ENCODE assay signal across 28 cellular contexts in the genomic region with DNA sequence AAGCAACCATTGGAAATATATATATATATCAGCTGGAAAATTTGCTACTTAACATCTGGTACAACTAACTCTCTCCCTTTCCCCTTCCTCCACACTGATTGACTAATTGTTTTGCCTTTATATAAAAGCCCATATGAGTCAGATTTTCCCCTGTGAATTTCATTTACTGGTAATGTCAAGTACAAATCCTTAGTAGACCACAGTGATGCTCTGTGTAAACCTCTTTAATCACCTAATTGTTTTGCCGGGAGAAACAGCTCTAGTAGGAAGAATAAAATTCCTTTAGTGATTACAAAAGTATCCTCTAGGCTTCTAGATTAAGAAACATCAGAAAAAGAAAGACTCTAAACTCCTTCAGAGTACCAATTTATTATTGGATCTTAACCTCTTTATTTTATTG.
DNase-seq lines count a peak whose midpoint lies in the region; ATAC-seq and TF ChIP-seq lines count a peak whose summit lies in the region.
"Had no signal": no experiment of that assay in that cellular context is flagged by ENCODE, and none has a peak within 500 bp of the region (broad histone marks: within the 10 kb centered on the region; RNA-seq: fewer than 3 reads in every experiment).

No MANE protein-coding gene starts in this region.

- ATAC-seq in HG02981 (IDR thresholded peaks at IDR 0.05; ENCODE audit: unreplicated experiment) (no peak), GM21390 (IDR thresholded peaks at IDR 0.05; ENCODE audit: unreplicated experiment) (no peak)
- ATAC-seq: activated CD4-positive, alpha-beta T cell treated with anti-CD3 and anti-CD28 coated beads for 36 hours; mucosa of descending colon; stimulated activated naive CD8-positive, alpha-beta T cell treated with anti-CD3 and anti-CD28 coated beads, Interleukin-15, amount 100 ng/mL, for 72 hours had no signal

- H3K4me3 Mint-ChIP-seq in mesothelial cell of epicardium: no peak overlapping the region
- H3K4me3 Mint-ChIP-seq: activated CD4-positive, alpha-beta T cell treated with anti-CD3 and anti-CD28 coated beads for 36 hours; activated T-cell treated with anti-CD3 and anti-CD28 coated beads, Interleukin-2, amount 50 U/mL, for 24 hours; HFFc6; stimulated activated naive CD8-positive, alpha-beta T cell treated with anti-CD3 and anti-CD28 coated beads, Interleukin-15, amount 100 ng/mL, for 72 hours had no signal

- peaks cover 28% of the 10 kb centered on the region for H3K4me1 Mint-ChIP-seq in mesothelial cell of epicardium
- H3K4me1 Mint-ChIP-seq: activated CD4-positive, alpha-beta T cell treated with anti-CD3 and anti-CD28 coated beads for 36 hours had no signal

- H3K27ac Mint-ChIP-seq in mesothelial cell of epicardium: peak overlapping the region; percentile 27
- H3K27ac Mint-ChIP-seq: activated CD4-positive, alpha-beta T cell treated with anti-CD3 and anti-CD28 coated beads for 36 hours; activated T-cell treated with anti-CD3 and anti-CD28 coated beads, Interleukin-2, amount 50 U/mL, for 24 hours; HFFc6 had no signal

- no peak for TF ChIP-seq CTCF in fibroblast of mammary gland (conservative IDR thresholded peaks at IDR 0.05; ENCODE audit: control insufficient read depth, insufficient read depth, low read depth, low read length)
- TF ChIP-seq CTCF in mesothelial cell of epicardium (IDR thresholded peaks at IDR 0.05; ENCODE audit: unreplicated experiment): no peak
- TF ChIP-seq CTCF in GM13977 (IDR thresholded peaks at IDR 0.05; ENCODE audit: extremely low read depth, insufficient read depth, missing control alignments): no peak

- no peaks in the 10 kb centered on the region for H3K36me3 Mint-ChIP-seq in mesothelial cell of epicardium

- no peak overlapping the region for H3K4me3 ChIP-seq in fibroblast of mammary gland (ENCODE audit: control insufficient read depth, low read depth, low read length)
- H3K4me3 ChIP-seq: dorsolateral prefrontal cortex, mucosa of descending colon, Peyer's patch, sigmoid colon, tibial artery had no signal

- DNase-seq in Daoy (ENCODE audit: low read depth) (peak; percentile 31), SW480 (ENCODE audit: low spot score) (peak; percentile 5), fibroblast of mammary gland (ENCODE audit: low read depth) (peak; percentile 21), mesothelial cell of epicardium (ENCODE audit: low spot score in 2 of 2, unreplicated experiment in 2 of 2) (no peak), kidney glomerular epithelial cell (lab: John Stamatoyannopoulos, UW) (no peak), GM13977 (ENCODE audit: low spot score) (no peak)
- DNase-seq: activated CD4-positive, alpha-beta T cell treated with anti-CD3 and anti-CD28 coated beads for 36 hours; activated naive CD4-positive, alpha-beta T cell; activated T-cell treated with anti-CD3 and anti-CD28 coated beads, Interleukin-2, amount 50 U/mL, for 24 hours; C1 segment of cervical spinal cord; central memory CD4-positive, alpha-beta T cell; dorsolateral prefrontal cortex; EL; foreskin fibroblast; HFFc6; hypothalamus; mucosa of descending colon; NCI-H187; NCI-H526; Peyer's patch; posterior cingulate gyrus; sigmoid colon; SK-N-SH; stimulated activated naive CD8-positive, alpha-beta T cell treated with anti-CD3 and anti-CD28 coated beads, Interleukin-15, amount 100 ng/mL, for 72 hours; T-helper 2 cell; tibial artery had no signal

- H3K27me3 Mint-ChIP-seq in mesothelial cell of epicardium (ENCODE audit: low read depth): peaks cover 9% of the 10 kb centered on the region
- H3K27me3 Mint-ChIP-seq: activated CD4-positive, alpha-beta T cell treated with anti-CD3 and anti-CD28 coated beads for 36 hours; activated T-cell treated with anti-CD3 and anti-CD28 coated beads, Interleukin-2, amount 50 U/mL, for 24 hours; stimulated activated naive CD8-positive, alpha-beta T cell treated with anti-CD3 and anti-CD28 coated beads, Interleukin-15, amount 100 ng/mL, for 72 hours had no signal

- in situ Hi-C loops in GM13977 (cut with MboI; ENCODE audit: low pct_unique_long_range_greater_than_20kb, low sequenced_read_pairs, unreplicated experiment): no loop called here

- H3K9me3 Mint-ChIP-seq in mesothelial cell of epicardium: no peaks in the 10 kb centered on the region
- H3K9me3 Mint-ChIP-seq: activated T-cell treated with anti-CD3 and anti-CD28 coated beads, Interleukin-2, amount 50 U/mL, for 24 hours; stimulated activated naive CD8-positive, alpha-beta T cell treated with anti-CD3 and anti-CD28 coated beads, Interleukin-15, amount 100 ng/mL, for 72 hours had no signal

Comparison
In these comparisons a context has a peak if more than half of its experiments do, and no peak if none do; other contexts are left out.
1. DNase-seq: peak in Daoy (single experiment), SW480 (single experiment) and fibroblast of mammary gland (single experiment); none in mesothelial cell of epicardium (0 of 2), kidney glomerular epithelial cell (single experiment) and GM13977 (single experiment).